Comparison of ENCODE assay signal across 19 cellular contexts in genomic region chr9:18531127-18531526, GRCh38. TPM values are rescaled to one million over a fixed set of nuclear protein-coding genes. Genes with fewer than 3 reads are reported as not detected.
"Had no signal": no experiment of that assay in that cellular context is flagged by ENCODE, and none has a peak within 500 bp of the region (broad histone marks: within the 10 kb centered on the region; RNA-seq: fewer than 3 reads in every experiment).

No MANE protein-coding gene starts in this region.

- H3K4me1 ChIP-seq: breast epithelium, lower lobe of right lung, right lobe of liver, tibial nerve had no signal

- H3K36me3 ChIP-seq: breast epithelium, lower lobe of right lung, neural progenitor cell, right lobe of liver had no signal

- H2AFZ ChIP-seq: neural progenitor cell had no signal

- H3K27me3 ChIP-seq: breast epithelium, neural progenitor cell, right lobe of liver, tibial nerve had no signal

- ATAC-seq: left lobe of liver; lower lobe of right lung; naive thymus-derived CD8-positive, alpha-beta T cell; right lobe of liver; stimulated activated effector memory CD8-positive, alpha-beta T cell treated with anti-CD3 and anti-CD28 coated beads, Interleukin-12 subunit alpha, Interleukin-12 subunit beta, amount 100 ng/mL, for 72 hours; stimulated activated naive CD8-positive, alpha-beta T cell treated with anti-CD3 and anti-CD28 coated beads, Interleukin-15, amount 100 ng/mL, for 72 hours had no signal

- H3K4me2 ChIP-seq: neural progenitor cell had no signal

- H3K9ac ChIP-seq: neural progenitor cell had no signal

- H3K27ac ChIP-seq: breast epithelium, coronary artery, epithelial cell of prostate, lower lobe of right lung, neural progenitor cell, right lobe of liver, tibial nerve had no signal

- H3K4me3 ChIP-seq: breast epithelium, coronary artery, lower lobe of right lung, neural progenitor cell, right lobe of liver, tibial nerve had no signal

- H3K9me3 ChIP-seq: right lobe of liver had no signal

- DNase-seq: activated CD4-positive, alpha-beta T cell treated with anti-CD3 and anti-CD28 coated beads for 1 hour; activated T-cell treated with anti-CD3 and anti-CD28 coated beads, Interleukin-2, amount 50 U/mL, for 1 hour; cerebellar nuclear complex; endodermal cell; foreskin melanocyte; lower lobe of right lung; naive thymus-derived CD8-positive, alpha-beta T cell; posterior cingulate gyrus; right lobe of liver; small intestine; stimulated activated CD4-positive, alpha-beta T cell treated with anti-CD3 and anti-CD28 coated beads, Interleukin-2, amount 100 ng/mL, for 24 hours; stimulated activated naive CD8-positive, alpha-beta T cell treated with anti-CD3 and anti-CD28 coated beads, Interleukin-15, amount 100 ng/mL, for 72 hours had no signal

RNA-seq across cellular contexts. Expression of gene ADAMTSL1, which starts 57.2 kb away (rescaled TPM):
- total RNA-seq: naive thymus-derived CD8-positive, alpha-beta T cell had no signal
- polyA plus RNA-seq: naive thymus-derived CD8-positive, alpha-beta T cell had no signal
